ENCODE assay signal across 8 cellular contexts in the genomic region with DNA sequence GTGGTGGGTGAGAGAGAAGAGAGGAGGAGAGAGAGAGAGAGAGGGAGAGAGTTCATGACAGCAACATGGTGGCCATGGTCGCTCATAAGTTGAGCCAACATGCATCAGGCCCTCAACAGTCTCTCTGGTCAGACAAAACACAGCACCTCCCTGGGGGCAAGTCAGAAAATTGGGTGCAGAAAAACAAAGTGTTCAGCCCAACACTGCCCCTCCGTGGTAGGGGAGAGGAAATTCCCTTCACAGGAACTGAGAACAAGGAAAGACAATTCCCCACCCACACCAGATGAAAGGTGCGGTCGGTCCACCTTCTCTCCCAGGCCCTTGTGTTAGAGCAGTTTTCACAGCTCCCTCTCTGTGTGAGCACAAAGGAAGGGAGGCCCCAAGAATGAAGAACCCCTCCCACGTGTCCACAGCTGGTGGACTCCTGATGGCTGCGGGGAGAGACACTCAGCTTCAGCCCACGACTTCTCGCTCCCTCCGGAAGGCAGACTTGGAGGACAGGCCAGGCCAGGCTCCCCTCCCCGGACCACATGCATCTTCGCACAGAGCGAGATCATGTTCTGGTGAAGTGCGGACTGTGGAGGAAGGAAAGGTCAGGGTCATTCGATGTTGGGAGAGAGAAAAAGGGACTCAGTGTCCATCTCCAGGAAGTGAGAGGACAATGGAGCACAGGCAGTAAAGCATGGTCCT.
DNase-seq lines count a peak whose midpoint lies in the region; ATAC-seq and TF ChIP-seq lines count a peak whose summit lies in the region.

No MANE protein-coding gene starts in this region.

- H3K9me3 Mint-ChIP-seq in T-helper 1 cell treated with Interleukin-12 subunit alpha and Interleukin-12 subunit beta and Interleukin-4 antibody, amounts not matched to agents 30 μg/mL and 1 μg/mL, for 36 hours: no peaks in the 10 kb centered on the region
- H3K9me3 Mint-ChIP-seq in brain: peaks cover 0 to 3% (median 0%) of the 10 kb centered on the region in 5 experiments

- ATAC-seq in GM21786 (IDR thresholded peaks at IDR 0.05; ENCODE audit: unreplicated experiment) (no peak), HG03196 (IDR thresholded peaks at IDR 0.05; ENCODE audit: unreplicated experiment) (no peak)

- peaks cover 6% of the 10 kb centered on the region for H3K36me3 Mint-ChIP-seq in T-helper 1 cell treated with Interleukin-12 subunit alpha and Interleukin-12 subunit beta and Interleukin-4 antibody, amounts not matched to agents 30 μg/mL and 1 μg/mL, for 36 hours (ENCODE audit: low read depth)
- no peaks in the 10 kb centered on the region for H3K36me3 Mint-ChIP-seq in brain

- peak overlapping the region; percentile 26 for H3K4me3 Mint-ChIP-seq in T-helper 1 cell treated with Interleukin-12 subunit alpha and Interleukin-12 subunit beta and Interleukin-4 antibody, amounts not matched to agents 30 μg/mL and 1 μg/mL, for 36 hours
- H3K4me3 Mint-ChIP-seq in brain: no peak overlapping the region

- H3K27ac Mint-ChIP-seq in T-helper 1 cell treated with Interleukin-12 subunit alpha and Interleukin-12 subunit beta and Interleukin-4 antibody, amounts not matched to agents 30 μg/mL and 1 μg/mL, for 36 hours: peak overlapping the region; percentile 70
- H3K27ac Mint-ChIP-seq in brain: peak overlapping the region in 2 of 5 experiments; percentile 22 to 49

- TF ChIP-seq CTCF in brain (conservative IDR thresholded peaks at IDR 0.05): peak; percentile 46 to 63

- no peaks in the 10 kb centered on the region for H3K27me3 Mint-ChIP-seq in T-helper 1 cell treated with Interleukin-12 subunit alpha and Interleukin-12 subunit beta and Interleukin-4 antibody, amounts not matched to agents 30 μg/mL and 1 μg/mL, for 36 hours (ENCODE audit: low read depth)
- H3K27me3 Mint-ChIP-seq in brain: peaks cover 3% of the 10 kb centered on the region

- H3K4me1 Mint-ChIP-seq in T-helper 1 cell treated with Interleukin-12 subunit alpha and Interleukin-12 subunit beta and Interleukin-4 antibody, amounts not matched to agents 30 μg/mL and 1 μg/mL, for 36 hours (ENCODE audit: low read depth): peaks cover 70% of the 10 kb centered on the region
- peaks cover 33% of the 10 kb centered on the region for H3K4me1 Mint-ChIP-seq in brain

- DNase-seq in ELR (ENCODE audit: low read depth) (peak; percentile 76), LHCN-M2 (ENCODE audit: low read depth) (peak; percentile 77), iPS-NIHi7 (ENCODE audit: extremely low spot score) (peak; percentile 80)
- DNase-seq in stimulated activated CD4-positive, alpha-beta T cell treated with anti-CD3 and anti-CD28 coated beads, Interleukin-4, amount 100 ng/mL, for 24 hours: peak; percentile 68
